Comparison of ENCODE assay signal across 8 cellular contexts in the genomic region with DNA sequence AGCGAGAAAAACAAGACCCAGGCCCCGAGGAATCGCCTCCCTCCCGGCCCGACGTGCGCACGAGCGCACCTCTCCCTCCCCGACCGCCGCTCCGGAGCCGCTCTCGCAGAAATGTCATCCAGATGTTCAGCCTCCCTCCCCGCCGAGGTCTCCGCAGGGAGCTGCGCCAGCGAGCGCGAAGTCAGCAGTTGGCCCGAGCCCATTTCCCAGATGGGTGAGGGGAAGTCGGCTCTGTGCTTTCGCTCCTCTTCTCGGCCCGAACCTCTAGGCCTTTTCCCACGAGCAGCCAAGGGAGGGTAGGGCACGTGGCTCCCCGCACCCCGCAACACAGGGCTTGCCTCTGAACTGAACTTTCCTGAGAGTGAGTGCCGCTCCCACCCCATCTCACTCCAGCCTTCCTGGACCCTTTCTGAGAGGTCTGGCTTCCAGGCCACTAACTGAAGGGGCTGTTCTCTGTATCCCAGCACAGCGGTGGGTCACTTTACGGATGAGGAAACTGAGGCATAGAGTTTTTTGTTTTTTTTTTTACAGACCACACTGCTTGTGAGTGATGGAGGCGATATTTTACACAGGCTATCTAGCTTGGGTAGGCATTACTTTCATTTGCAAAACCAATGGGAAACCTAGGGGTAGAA. TPM values are rescaled to one million over a fixed set of nuclear protein-coding genes. Genes with fewer than 3 reads are reported as not detected.
DNase-seq lines count a peak whose midpoint lies in the region; ATAC-seq and TF ChIP-seq lines count a peak whose summit lies in the region.

No MANE protein-coding gene starts in this region.

- H3K27ac ChIP-seq in iPS-18a (ENCODE audit: low read length), result no peak overlapping the region
- peak overlapping the region; percentile 71 to 95 (median 90) for H3K27ac ChIP-seq in skin epidermis

- H3K4me3 ChIP-seq in MG63 (peak overlapping the region; percentile 14; the same call in 1 of the 2 replicates), astrocyte of the cerebellum (ENCODE audit: low read depth, low read length) (peak overlapping the region; percentile 62), iPS-18a (ENCODE audit: low read length) (peak overlapping the region; percentile 89), skin epidermis (peak overlapping the region; percentile 46 to 82 (median 66))

- no peak for TF ChIP-seq CTCF in astrocyte of the cerebellum (IDR thresholded peaks at IDR 0.05; ENCODE audit: low read depth, low read length, missing control alignments)

- in situ Hi-C loops in astrocyte of the cerebellum (cut with HindIII; ENCODE audit: low sequenced_read_pairs), result no loop called here

- H3K9ac ChIP-seq in iPS-18a (ENCODE audit: low read length), result peak overlapping the region; percentile 39

- H3K9me3 ChIP-seq in MG63 (no peaks in the 10 kb centered on the region), iPS-18a (ENCODE audit: control insufficient read depth, low read depth, low read length) (no peaks in the 10 kb centered on the region)

- H3K36me3 ChIP-seq in MG63, result no peaks in the 10 kb centered on the region
- no peaks in the 10 kb centered on the region for H3K36me3 ChIP-seq in iPS-18a (ENCODE audit: control insufficient read depth, low read depth, low read length)

- peak; percentile 64 for DNase-seq in AG08395 (ENCODE audit: low spot score)
- DNase-seq in MG63, result peak; percentile 58
- no peak for DNase-seq in astrocyte of the cerebellum (ENCODE audit: low read depth)
- no peak for DNase-seq in HK-2 (ENCODE audit: unreplicated experiment)

- TF ChIP-seq POLR2A in GM18505 (IDR thresholded peaks at IDR 0.05; ENCODE audit: borderline replicate concordance, extremely low read depth, insufficient read depth, insufficient read length), result no peak

- H3K4me1 ChIP-seq in iPS-18a (ENCODE audit: control insufficient read depth, low read depth, low read length), result peaks cover 15% of the 10 kb centered on the region

- peak; percentile 9 for ATAC-seq in GM18505 (IDR thresholded peaks at IDR 0.05; ENCODE audit: unreplicated experiment)
- no peak for ATAC-seq in GM19455 (IDR thresholded peaks at IDR 0.05; ENCODE audit: unreplicated experiment)

- no peaks in the 10 kb centered on the region for H3K27me3 ChIP-seq in MG63
- peaks cover 38% of the 10 kb centered on the region for H3K27me3 ChIP-seq in iPS-18a (ENCODE audit: control insufficient read depth, insufficient read depth, low read length)

RNA-seq across cellular contexts. Expression of gene TGFB3, which starts 1.0 kb away (rescaled TPM):
- total RNA-seq in MG63 (2014; rRNA removed; shearing (Covaris generic); ENCODE audit: low replicate concordance), result 0.56 and 7.4 TPM in 2 replicates

RNA-seq across cellular contexts. Expression of gene IFT43, which starts 2.7 kb away (rescaled TPM):
- total RNA-seq in MG63 (2014; rRNA removed; shearing (Covaris generic); ENCODE audit: low replicate concordance), result 12.2 and 54.9 TPM in 2 replicates

Comparison
In these comparisons a context has a peak if more than half of its experiments do, and no peak if none do; other contexts are left out.
1. DNase-seq: peak in AG08395 (single experiment) and MG63 (single experiment); none in astrocyte of the cerebellum (single experiment) and HK-2 (single experiment).
2. H3K4me3 ChIP-seq: peak in every context shown above with its lines; median percentile 89 in iPS-18a; 66 in skin epidermis; 62 in astrocyte of the cerebellum; 14 in MG63.